Comparison of ENCODE assay signal across 34 cellular contexts in the genomic region with DNA sequence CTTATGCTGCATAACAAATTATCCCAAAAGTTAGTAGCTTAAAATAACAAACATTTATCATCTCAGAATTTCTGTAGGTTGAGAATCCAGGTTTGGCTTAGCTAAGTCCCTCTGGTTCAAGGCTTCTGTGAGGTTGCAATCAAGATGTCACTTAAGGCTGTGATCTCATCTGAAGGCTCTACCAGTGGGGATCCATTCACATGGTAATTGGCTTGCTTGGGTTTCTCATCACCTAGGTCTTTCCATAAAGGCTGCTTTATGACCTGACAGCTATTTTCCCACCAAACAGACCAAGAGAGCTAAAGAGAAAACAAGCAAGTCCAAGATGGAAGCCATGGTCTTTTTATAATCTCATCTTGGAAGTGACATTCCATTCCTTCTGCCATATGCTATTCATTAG.
"Had no signal": no experiment of that assay in that cellular context is flagged by ENCODE, and none has a peak within 500 bp of the region (broad histone marks: within the 10 kb centered on the region; RNA-seq: fewer than 3 reads in every experiment).

No MANE protein-coding gene starts in this region.

- H3K27me3 Mint-ChIP-seq: brain; dendritic cell treated with granulocyte-macrophage colony-stimulating factor and Interleukin-4, amounts not matched to agents 40 ng/mL and 50 ng/mL, for 4 days had no signal

- H3K4me3 ChIP-seq: adrenal gland, breast epithelium, cardiac muscle cell, coronary artery, dorsolateral prefrontal cortex, esophagus muscularis mucosa, gastroesophageal sphincter had no signal

- H3K36me3 ChIP-seq: adrenal gland, breast epithelium, cardiac muscle cell had no signal

- H3K4me1 Mint-ChIP-seq: activated B cell treated with CpG ODN at 0.5 μM for 24 hours; activated naive CD4-positive, alpha-beta T cell treated with anti-CD3 and anti-CD28 coated beads, Interleukin-2, amount 50 U/mL, for 24 hours; activated naive CD8-positive, alpha-beta T cell treated with anti-CD3 and anti-CD28 coated beads for 36 hours; activated naive CD8-positive, alpha-beta T cell treated with anti-CD3 and anti-CD28 coated beads, Interleukin-2, amount 50 U/mL, for 24 hours had no signal

- H3K36me3 Mint-ChIP-seq: activated naive CD4-positive, alpha-beta T cell treated with anti-CD3 and anti-CD28 coated beads, Interleukin-2, amount 50 U/mL, for 24 hours; activated naive CD8-positive, alpha-beta T cell treated with anti-CD3 and anti-CD28 coated beads for 36 hours had no signal

- H3K4me3 Mint-ChIP-seq: activated B cell treated with CpG ODN at 0.5 μM for 24 hours; activated CD8-positive, alpha-beta T cell treated with anti-CD3 and anti-CD28 coated beads for 36 hours; activated naive CD4-positive, alpha-beta T cell treated with anti-CD3 and anti-CD28 coated beads for 36 hours; activated naive CD4-positive, alpha-beta T cell treated with anti-CD3 and anti-CD28 coated beads, Interleukin-2, amount 50 U/mL, for 24 hours; activated naive CD8-positive, alpha-beta T cell treated with anti-CD3 and anti-CD28 coated beads for 36 hours; activated naive CD8-positive, alpha-beta T cell treated with anti-CD3 and anti-CD28 coated beads, Interleukin-2, amount 50 U/mL, for 24 hours; activated T-helper 1 cell treated with anti-CD3 and anti-CD28 coated beads, Interleukin-12 subunit alpha, Interleukin-12 subunit beta, Interleukin-2, Interleukin-4 antibody, amounts not matched to agents 30 ng/mL and 10 ng/mL and 1 ng/mL, durations not matched to agents 14 hours and 24 hours and 36 hours; brain; dendritic cell treated with granulocyte-macrophage colony-stimulating factor and Interleukin-4, amounts not matched to agents 40 ng/mL and 50 ng/mL, for 4 days had no signal

- H3K27ac Mint-ChIP-seq: activated B cell treated with CpG ODN at 0.5 μM for 24 hours; activated CD8-positive, alpha-beta T cell treated with anti-CD3 and anti-CD28 coated beads for 36 hours; activated naive CD4-positive, alpha-beta T cell treated with anti-CD3 and anti-CD28 coated beads for 36 hours; activated naive CD4-positive, alpha-beta T cell treated with anti-CD3 and anti-CD28 coated beads, Interleukin-2, amount 50 U/mL, for 24 hours; activated naive CD8-positive, alpha-beta T cell treated with anti-CD3 and anti-CD28 coated beads for 36 hours; activated naive CD8-positive, alpha-beta T cell treated with anti-CD3 and anti-CD28 coated beads, Interleukin-2, amount 50 U/mL, for 24 hours; activated T-helper 1 cell treated with anti-CD3 and anti-CD28 coated beads, Interleukin-12 subunit alpha, Interleukin-12 subunit beta, Interleukin-2, Interleukin-4 antibody, amounts not matched to agents 30 ng/mL and 10 ng/mL and 1 ng/mL, durations not matched to agents 14 hours and 24 hours and 36 hours; activated T-helper 2 cell treated with anti-CD3 and anti-CD28 coated beads, Interferon-gamma antibody, Interleukin-2, Interleukin-4, amounts not matched to agents 10 μg/mL and 5 μg/mL and 100 μg/mL, durations not matched to agents 14 hours and 24 hours and 36 hours; dendritic cell treated with granulocyte-macrophage colony-stimulating factor and Interleukin-4, amounts not matched to agents 40 ng/mL and 50 ng/mL, for 4 days had no signal

- H3K9me3 ChIP-seq: adrenal gland, breast epithelium, esophagus muscularis mucosa, gastroesophageal sphincter had no signal

- H3K27me3 ChIP-seq: adrenal gland, breast epithelium, cardiac muscle cell, dorsolateral prefrontal cortex, esophagus muscularis mucosa, gastroesophageal sphincter had no signal

- ATAC-seq: activated CD4-positive, CD25-positive, alpha-beta regulatory T cell treated with anti-CD3 and anti-CD28 coated beads, Interleukin-2, amount 50 U/mL, for 24 hours; activated CD8-positive, alpha-beta T cell treated with anti-CD3 and anti-CD28 coated beads for 36 hours; activated naive CD8-positive, alpha-beta T cell treated with anti-CD3 and anti-CD28 coated beads, Interleukin-2, amount 50 U/mL, for 24 hours; foreskin keratinocyte; gastroesophageal sphincter had no signal

- H3K4me1 ChIP-seq: adrenal gland, breast epithelium, esophagus muscularis mucosa, foreskin keratinocyte, gastroesophageal sphincter had no signal

- H3K27ac ChIP-seq: adrenal gland, breast epithelium, cardiac muscle cell, coronary artery, esophagus muscularis mucosa, foreskin keratinocyte, gastroesophageal sphincter, VCaP had no signal

- H3K9me3 Mint-ChIP-seq: activated B cell treated with CpG ODN at 0.5 μM for 24 hours; activated naive CD4-positive, alpha-beta T cell treated with anti-CD3 and anti-CD28 coated beads for 36 hours; activated naive CD4-positive, alpha-beta T cell treated with anti-CD3 and anti-CD28 coated beads, Interleukin-2, amount 50 U/mL, for 24 hours; activated naive CD8-positive, alpha-beta T cell treated with anti-CD3 and anti-CD28 coated beads for 36 hours; activated naive CD8-positive, alpha-beta T cell treated with anti-CD3 and anti-CD28 coated beads, Interleukin-2, amount 50 U/mL, for 24 hours; activated T-helper 2 cell treated with anti-CD3 and anti-CD28 coated beads, Interferon-gamma antibody, Interleukin-2, Interleukin-4, amounts not matched to agents 10 μg/mL and 5 μg/mL and 100 μg/mL, durations not matched to agents 14 hours and 24 hours and 36 hours had no signal

- DNase-seq: activated B cell treated with CpG ODN at 0.5 μM for 24 hours; activated CD4-positive, alpha-beta T cell treated with anti-CD3 and anti-CD28 coated beads for 48 hours; activated CD4-positive, alpha-beta T cell treated with anti-CD3 and anti-CD28 coated beads, Interleukin-2, amount 50 U/mL, for 1 hour; activated CD4-positive, alpha-beta T cell treated with anti-CD3 and anti-CD28 coated beads, Interleukin-2, amount 50 U/mL, for 48 hours; activated CD8-positive, alpha-beta memory T cell treated with anti-CD3 and anti-CD28 coated beads for 24 hours; activated CD8-positive, alpha-beta T cell treated with anti-CD3 and anti-CD28 coated beads for 36 hours; activated effector memory CD4-positive, alpha-beta T cell treated with anti-CD3 and anti-CD28 coated beads, Interleukin-2, amount 50 U/mL, for 16 hours; activated naive CD4-positive, alpha-beta T cell treated with anti-CD3 and anti-CD28 coated beads for 36 hours; activated naive CD8-positive, alpha-beta T cell treated with anti-CD3 and anti-CD28 coated beads for 36 hours; activated naive CD8-positive, alpha-beta T cell treated with anti-CD3 and anti-CD28 coated beads, Interleukin-2, amount 50 U/mL, for 24 hours; activated T-cell treated with anti-CD3 and anti-CD28 coated beads, Interleukin-2, amount 50 U/mL, for 48 hours; adrenal gland; amygdala; aorta; central memory CD4-positive, alpha-beta T cell; cerebellar nuclear complex; dorsolateral prefrontal cortex; effector memory CD4-positive, alpha-beta T cell; erythroblast; foreskin keratinocyte; head of caudate nucleus; T-helper 2 cell had no signal
